Comparison of ENCODE assay signal across 32 cellular contexts in the genomic region with DNA sequence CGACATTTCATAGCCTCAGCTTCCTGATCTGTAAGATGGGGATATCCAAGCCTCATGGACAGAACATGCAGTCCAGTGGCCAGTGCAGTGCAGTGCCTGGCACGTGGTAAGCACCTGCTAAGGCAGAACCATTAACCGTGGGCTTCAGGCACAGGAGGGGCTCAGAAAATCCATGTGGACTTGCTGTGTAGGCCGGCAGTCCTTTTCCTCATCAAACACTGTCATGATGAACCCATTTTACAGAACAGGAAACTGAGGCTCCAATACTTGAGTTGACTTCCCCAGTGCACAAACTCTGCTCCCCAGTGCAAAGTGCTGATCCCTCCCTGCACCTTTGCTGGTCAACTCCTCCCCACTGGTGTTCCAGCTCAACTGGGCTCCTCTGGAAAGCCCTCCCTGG. TPM values are rescaled to one million over a fixed set of nuclear protein-coding genes. Genes with fewer than 3 reads are reported as not detected.
"Had no signal": no experiment of that assay in that cellular context is flagged by ENCODE, and none has a peak within 500 bp of the region (broad histone marks: within the 10 kb centered on the region; RNA-seq: fewer than 3 reads in every experiment).

No MANE protein-coding gene starts in this region.

- H3K4me1 ChIP-seq: parathyroid adenoma, psoas muscle, spleen, testis, tibial artery, transverse colon, upper lobe of right lung, uterus had no signal

- H3K27me3 Mint-ChIP-seq: progenitor cell of endocrine pancreas; stimulated activated naive CD8-positive, alpha-beta T cell treated with anti-CD3 and anti-CD28 coated beads, Interleukin-15, amount 100 ng/mL, for 72 hours had no signal

- H3K27ac ChIP-seq: neural progenitor cell, ovary, parathyroid adenoma, psoas muscle, skin epidermis, spleen, suprapubic skin, testis, tibial artery, transverse colon, upper lobe of right lung, uterus had no signal

- H2AFZ ChIP-seq: neural progenitor cell, parathyroid adenoma had no signal

- H3K36me3 ChIP-seq: neural progenitor cell, ovary, spleen, tibial artery, transverse colon, upper lobe of right lung, uterus had no signal

- H3K9me3 ChIP-seq: ovary, psoas muscle, spleen, suprapubic skin, testis, tibial artery, transverse colon, upper lobe of right lung, uterus had no signal

- DNase-seq: naive thymus-derived CD4-positive, alpha-beta T cell; natural killer cell; occipital lobe; ovary; psoas muscle; right cardiac atrium; spleen; stimulated activated CD4-positive, alpha-beta T cell treated with anti-CD3 and anti-CD28 coated beads, Interleukin-12 subunit alpha, Interleukin-12 subunit beta, amount 100 ng/mL, for 4 hours; stimulated activated CD4-positive, alpha-beta T cell treated with anti-CD3 and anti-CD28 coated beads, Interleukin-1b, Interleukin-23, amount 100 ng/mL, for 48 hours; stimulated activated CD4-positive, alpha-beta T cell treated with anti-CD3 and anti-CD28 coated beads, Interleukin-4, amount 100 ng/mL, for 1 hour; stimulated activated CD4-positive, alpha-beta T cell treated with anti-CD3 and anti-CD28 coated beads, Interleukin-4, amount 100 ng/mL, for 4 hours; stimulated activated CD8-positive, alpha-beta memory T cell treated with anti-CD3 and anti-CD28 coated beads, Interleukin-4, amount 100 ng/mL, for 48 hours; stimulated activated naive CD4-positive, alpha-beta T cell; stimulated activated naive CD8-positive, alpha-beta T cell treated with anti-CD3 and anti-CD28 coated beads, Interleukin-15, amount 100 ng/mL, for 72 hours; stimulated activated naive CD8-positive, alpha-beta T cell treated with anti-CD3 and anti-CD28 coated beads, Interleukin-15, Interleukin-2, amounts not matched to agents 100 U/mL and 50 U/mL, for 24 hours; substantia nigra; testis; tibial artery; transverse colon; upper lobe of right lung; uterus had no signal

- H3K9ac ChIP-seq: neural progenitor cell, parathyroid adenoma had no signal

- H3K27me3 ChIP-seq: neural progenitor cell, ovary, suprapubic skin, testis, upper lobe of right lung, uterus had no signal

- H3K4me1 Mint-ChIP-seq: natural killer cell; nephron; stimulated activated memory B cell treated with anti-CD40 and anti-IgM and Interleukin-4, amounts not matched to agents 10 μg/mL and 1 μg/mL and 100 μg/mL, for 72 hours; stimulated activated naive CD8-positive, alpha-beta T cell treated with anti-CD3 and anti-CD28 coated beads, Interleukin-15, amount 100 ng/mL, for 72 hours had no signal

- H3K4me2 ChIP-seq: neural progenitor cell, smooth muscle cell had no signal

- ATAC-seq: naive thymus-derived CD4-positive, alpha-beta T cell; natural killer cell; psoas muscle; right cardiac atrium; sciatic nerve; stimulated activated naive CD8-positive, alpha-beta T cell treated with anti-CD3 and anti-CD28 coated beads, Interleukin-15, amount 100 ng/mL, for 72 hours; stimulated activated naive CD8-positive, alpha-beta T cell treated with anti-CD3 and anti-CD28 coated beads, Interleukin-15, Interleukin-2, amounts not matched to agents 100 U/mL and 50 U/mL, for 24 hours; upper lobe of right lung had no signal

- H3K79me2 ChIP-seq: parathyroid adenoma had no signal

- H3K9me3 Mint-ChIP-seq: naive thymus-derived CD4-positive, alpha-beta T cell; natural killer cell; nephron; neural progenitor cell; stimulated activated memory B cell treated with anti-CD40 and anti-IgM and Interleukin-4, amounts not matched to agents 10 μg/mL and 1 μg/mL and 100 μg/mL, for 72 hours; stimulated activated naive CD8-positive, alpha-beta T cell treated with anti-CD3 and anti-CD28 coated beads, Interleukin-15, amount 100 ng/mL, for 72 hours; type B pancreatic cell had no signal

- H3K4me3 ChIP-seq: neural progenitor cell, ovary, psoas muscle, skin epidermis, smooth muscle cell, spleen, suprapubic skin, testis, tibial artery, transverse colon, upper lobe of right lung, uterus had no signal

- H3K4me3 Mint-ChIP-seq: naive thymus-derived CD4-positive, alpha-beta T cell; natural killer cell; nephron; neural progenitor cell; stimulated activated memory B cell treated with anti-CD40 and anti-IgM and Interleukin-4, amounts not matched to agents 10 μg/mL and 1 μg/mL and 100 μg/mL, for 72 hours; stimulated activated naive CD8-positive, alpha-beta T cell treated with anti-CD3 and anti-CD28 coated beads, Interleukin-15, amount 100 ng/mL, for 72 hours; type B pancreatic cell had no signal

- H3K27ac Mint-ChIP-seq: naive thymus-derived CD4-positive, alpha-beta T cell; natural killer cell; nephron; neural progenitor cell; progenitor cell of endocrine pancreas; stimulated activated memory B cell treated with anti-CD40 and anti-IgM and Interleukin-4, amounts not matched to agents 10 μg/mL and 1 μg/mL and 100 μg/mL, for 72 hours; stimulated activated naive CD8-positive, alpha-beta T cell treated with anti-CD3 and anti-CD28 coated beads, Interleukin-15, amount 100 ng/mL, for 72 hours; type B pancreatic cell had no signal

- H3K36me3 Mint-ChIP-seq: naive thymus-derived CD4-positive, alpha-beta T cell; natural killer cell; neural progenitor cell; stimulated activated memory B cell treated with anti-CD40 and anti-IgM and Interleukin-4, amounts not matched to agents 10 μg/mL and 1 μg/mL and 100 μg/mL, for 72 hours; type B pancreatic cell had no signal

RNA-seq across cellular contexts. Expression of a gene that starts 18.0 kb away (rescaled TPM):
- total RNA-seq: natural killer cell, occipital lobe had no signal
- polyA plus RNA-seq: naive thymus-derived CD4-positive, alpha-beta T cell; neural cell had no signal
